ENCODE assay signal across 11 cellular contexts in genomic region chr18:5305835-5306234, GRCh38.
"Had no signal": no experiment of that assay in that cellular context is flagged by ENCODE, and none has a peak within 500 bp of the region (broad histone marks: within the 10 kb centered on the region; RNA-seq: fewer than 3 reads in every experiment).

No MANE protein-coding gene starts in this region.

- H3K27ac ChIP-seq: GM23248 had no signal

- H3K36me3 ChIP-seq: HAP-1 had no signal

- DNase-seq: GM23248, GOT3, H7, H9, HCEC 1CT, HFFc6 had no signal

- H3K4me3 ChIP-seq: GM23248, GM23338, HAP-1 had no signal

- FAIRE-seq: H1, H54 had no signal

- H3K9me3 ChIP-seq: HAP-1 had no signal

- ATAC-seq: GM23338, HCT116 had no signal
